In genomic region chr7:30226593-30227268, GRCh38 we compare ENCODE assay signal across 8 cellular contexts. TPM values are rescaled to one million over a fixed set of nuclear protein-coding genes. Genes with fewer than 3 reads are reported as not detected.
DNase-seq lines count a peak whose midpoint lies in the region; ATAC-seq and TF ChIP-seq lines count a peak whose summit lies in the region.

No MANE protein-coding gene starts in this region.

- WGBS in adrenal gland, 4 donors: 79 to 84% (median 81%) methylated on average over 13 of the region's 13 CpGs

- no peak for TF ChIP-seq POLR2A in adrenal gland (IDR thresholded peaks at IDR 0.05)

- peak; percentile 76 for TF ChIP-seq CTCF in BE2C (IDR thresholded peaks at IDR 0.05; ENCODE audit: low read depth, low read length)
- TF ChIP-seq CTCF in LNCAP (IDR thresholded peaks at IDR 0.05): peak; percentile 59
- TF ChIP-seq CTCF in left lung (IDR thresholded peaks at IDR 0.05): peak in 1 of 2 donors; percentile 18
- TF ChIP-seq CTCF in adrenal gland (IDR thresholded peaks at IDR 0.05): peak in 1 of 6 experiments; percentile 10

- no peaks in the 10 kb centered on the region for H3K27me3 ChIP-seq in BE2C
- H3K27me3 ChIP-seq in left lung: no peaks in the 10 kb centered on the region
- H3K27me3 ChIP-seq in adrenal gland: no peaks in the 10 kb centered on the region

- peak overlapping the region; percentile 62 to 77 for H3K27ac ChIP-seq in left lung
- peak overlapping the region in 2 of 5 donors; percentile 53 to 69 for H3K27ac ChIP-seq in adrenal gland

- no peak overlapping the region for H3K4me3 ChIP-seq in BE2C (ENCODE audit: low read depth, low read length)
- no peak overlapping the region for H3K4me3 ChIP-seq in left lung
- no peak overlapping the region for H3K4me3 ChIP-seq in adrenal gland

- DNase-seq in BE2C (peak; percentile 47), left lung (no peak), adrenal gland (no peak)
- no peak for DNase-seq in activated CD4-positive, alpha-beta T cell treated with anti-CD3 and anti-CD28 coated beads for 48 hours

- ATAC-seq in SK-N-SH treated with all-trans-retinoic acid at 6 μM for 48 hours (peak; percentile 73), left lung (peak; percentile 72), HG02759 (IDR thresholded peaks at IDR 0.05; ENCODE audit: unreplicated experiment) (no peak), GM18498 (IDR thresholded peaks at IDR 0.05; ENCODE audit: unreplicated experiment) (no peak)

- H3K36me3 ChIP-seq in BE2C: no peaks in the 10 kb centered on the region
- no peaks in the 10 kb centered on the region for H3K36me3 ChIP-seq in left lung
- no peaks in the 10 kb centered on the region for H3K36me3 ChIP-seq in adrenal gland (replicated peaks in 1 of 2)

- intact Hi-C loops in left lung (cut with DNase I) (no loop called here), adrenal gland (cut with DNase I) (no loop called here)

- H3K4me1 ChIP-seq in BE2C (no peaks in the 10 kb centered on the region; the same call in 1 of the 2 replicates), left lung (peaks cover 20 to 42% of the 10 kb centered on the region in 2 donors), adrenal gland (replicated peaks in 1 of 2) (peaks cover 0 to 20% of the 10 kb centered on the region in 2 donors)

- H3K9me3 ChIP-seq in BE2C: no peaks in the 10 kb centered on the region
- H3K9me3 ChIP-seq in left lung: no peaks in the 10 kb centered on the region
- no peaks in the 10 kb centered on the region for H3K9me3 ChIP-seq in adrenal gland (replicated peaks in 1 of 3)

TF ChIP-seq in SK-N-SH treated with all-trans-retinoic acid at 6 μM for 48 hours, 23 proteins besides CTCF, POLR2A, EP300 and RAD21:
- no peak for TF ChIP-seq ZNF8 (CRISPR knock-in tag; IDR thresholded peaks at IDR 0.05)
- no peak for TF ChIP-seq ZFP30 (CRISPR knock-in tag; IDR thresholded peaks at IDR 0.05)
- no peak for TF ChIP-seq ARNTL (CRISPR knock-in tag; IDR thresholded peaks at IDR 0.05; ENCODE audit: borderline replicate concordance, low read depth)
- TF ChIP-seq CREB5 (CRISPR knock-in tag; IDR thresholded peaks at IDR 0.05; ENCODE audit: low read depth): no peak
- no peak for TF ChIP-seq ZNF70 (CRISPR knock-in tag; IDR thresholded peaks at IDR 0.05)
- no peak for TF ChIP-seq ZC3H10 (CRISPR knock-in tag; IDR thresholded peaks at IDR 0.05)

RNA-seq across cellular contexts. Expression of gene ZNRF2, which starts 57.7 kb away (rescaled TPM):
- polyA plus RNA-seq in BE2C (2012; ENCODE audit: insufficient read depth, insufficient read length, low read depth): 1.1 TPM
- total RNA-seq in left lung (10 to 100 TPM; 18.3 to 19.5 TPM), adrenal gland (10 to 100 TPM in 7 of 8 donors, 1 to 10 TPM in 1; 9.4 to 36.5 (median 20.4) TPM)
- polyA plus RNA-seq in adrenal gland: 1 to 10 TPM; 4.1 to 6.1 (median 4.5) TPM

Comparison
In these comparisons a context has a peak if more than half of its experiments do, and no peak if none do; other contexts are left out.
1. ATAC-seq: peak in SK-N-SH treated with all-trans-retinoic acid at 6 μM for 48 hours (single experiment) and left lung (single experiment); none in HG02759 (single experiment) and GM18498 (single experiment).